Comparison of ENCODE assay signal across 12 cellular contexts in genomic region chr14:92549853-92550244, GRCh38. TPM values are rescaled to one million over a fixed set of nuclear protein-coding genes. Genes with fewer than 3 reads are reported as not detected.
DNase-seq lines count a peak whose midpoint lies in the region; ATAC-seq and TF ChIP-seq lines count a peak whose summit lies in the region.
"Had no signal": no experiment of that assay in that cellular context is flagged by ENCODE, and none has a peak within 500 bp of the region (broad histone marks: within the 10 kb centered on the region; RNA-seq: fewer than 3 reads in every experiment).

No MANE protein-coding gene starts in this region.

- ATAC-seq in aorta (ENCODE audit: low FRiP score): peak; percentile 78
- no peak for ATAC-seq in HG02870 (IDR thresholded peaks at IDR 0.05; ENCODE audit: unreplicated experiment)

- H3K36me3 ChIP-seq in breast epithelium (no peaks in the 10 kb centered on the region), muscle layer of colon (ENCODE audit: insufficient read depth, low read length) (no peaks in the 10 kb centered on the region), aorta (ENCODE audit: control insufficient read depth in 1 of 2, insufficient read depth in 2 of 2, low read length in 1 of 2) (no peaks in the 10 kb centered on the region)

- no peaks in the 10 kb centered on the region for H3K4me1 Mint-ChIP-seq in MCF 10A (ENCODE audit: insufficient read depth, unreplicated experiment)

- no peaks in the 10 kb centered on the region for H3K27me3 ChIP-seq in breast epithelium
- no peaks in the 10 kb centered on the region for H3K27me3 ChIP-seq in muscle layer of colon (ENCODE audit: control insufficient read depth in 1 of 2, insufficient read depth in 2 of 2, low read length in 2 of 2)
- H3K27me3 ChIP-seq in aorta (ENCODE audit: control insufficient read depth in 1 of 2, insufficient read depth in 2 of 2, low read length in 1 of 2): no peaks in the 10 kb centered on the region

- TF ChIP-seq CTCF in breast epithelium (IDR thresholded peaks at IDR 0.05) (no peak), MCF 10A (IDR thresholded peaks at IDR 0.05; ENCODE audit: unreplicated experiment) (no peak)

- H3K9me3 ChIP-seq in breast epithelium (no peaks in the 10 kb centered on the region), muscle layer of colon (ENCODE audit: low read length) (no peaks in the 10 kb centered on the region), aorta (ENCODE audit: control insufficient read depth, low read length) (no peaks in the 10 kb centered on the region)

- H3K4me1 ChIP-seq in breast epithelium (peaks cover 0 to 4% of the 10 kb centered on the region in 2 donors), muscle layer of colon (ENCODE audit: insufficient read depth, low read length) (peaks cover 30% of the 10 kb centered on the region), aorta (ENCODE audit: control insufficient read depth in 1 of 2, insufficient read depth in 2 of 2, low read length in 2 of 2) (no peaks in the 10 kb centered on the region)

- CTCF ChIA-PET in MCF 10A (lab: Yijun Ruan, JAX): interaction anchor here (0.5 to 1.6 kb wide), 2 partner anchors 15 to 364 kb away, joined by 3 read pairs; no protein-coding TSS in a partner anchor

- no peak overlapping the region for H3K9ac ChIP-seq in muscle layer of colon (ENCODE audit: low read length)

- no peak overlapping the region for H3K4me3 Mint-ChIP-seq in MCF 10A (ENCODE audit: unreplicated experiment)
- H3K4me3 Mint-ChIP-seq: activated naive CD4-positive, alpha-beta T cell treated with anti-CD3 and anti-CD28 coated beads, Interleukin-2, amount 50 U/mL, for 24 hours; B cell; naive B cell had no signal

- no peak overlapping the region for H3K27ac Mint-ChIP-seq in MCF 10A (ENCODE audit: low read depth, unreplicated experiment)
- H3K27ac Mint-ChIP-seq: activated naive CD4-positive, alpha-beta T cell treated with anti-CD3 and anti-CD28 coated beads, Interleukin-2, amount 50 U/mL, for 24 hours; naive B cell had no signal

- DNase-seq in breast epithelium (ENCODE audit: low spot score in 2 of 2) (no peak), MCF 10A (ENCODE audit: unreplicated experiment) (no peak), dermis blood vessel endothelial cell (peak; percentile 56), aorta (peak; percentile 89), NCI-H345 (lab: John Stamatoyannopoulos, UW) (no peak)
- DNase-seq in effector CD4-positive, alpha-beta T cell: no peak
- DNase-seq: naive B cell had no signal

- intact Hi-C loops in breast epithelium (cut with DNase I; ENCODE audit: low total_unique reads) (loop anchor here (5.0 kb wide), 1 partner anchor 308 kb away; no protein-coding TSS in a partner anchor), MCF 10A (cut with micrococcal nuclease) (no loop called here), aorta (cut with DNase I) (loop anchor here in 1 of 2 donors (5.0 kb wide), 1 partner anchor 37 kb away; no protein-coding TSS in a partner anchor)

- POLR2A ChIA-PET in MCF 10A (lab: Yijun Ruan, JAX): interaction anchor here (1.5 kb wide), 1 partner anchor 9 kb away, joined by 5 read pairs; no protein-coding TSS in a partner anchor

- whole genome bisulfite sequencing in aorta, 2 donors: 0 to 3% methylated on average over 7 of the region's 7 CpGs

- no peak for TF ChIP-seq POLR2A in breast epithelium (IDR thresholded peaks at IDR 0.05)

- peak overlapping the region in 1 of 3 donors; percentile 45 for H3K4me3 ChIP-seq in breast epithelium
- H3K4me3 ChIP-seq in muscle layer of colon (ENCODE audit: low read depth in 1 of 2, low read length in 2 of 2): no peak overlapping the region
- no peak overlapping the region for H3K4me3 ChIP-seq in aorta (ENCODE audit: low read length in 2 of 2)

- H3K9me3 Mint-ChIP-seq in MCF 10A (ENCODE audit: unreplicated experiment): no peaks in the 10 kb centered on the region
- H3K9me3 Mint-ChIP-seq: activated naive CD4-positive, alpha-beta T cell treated with anti-CD3 and anti-CD28 coated beads, Interleukin-2, amount 50 U/mL, for 24 hours; naive B cell had no signal

- peak overlapping the region; percentile 48 to 84 for H3K27ac ChIP-seq in breast epithelium
- H3K27ac ChIP-seq in muscle layer of colon (ENCODE audit: low read depth, low read length): peak overlapping the region; percentile 28
- peak overlapping the region; percentile 83 to 84 for H3K27ac ChIP-seq in aorta (ENCODE audit: low read depth in 1 of 2, low read length in 2 of 2)
- H3K27ac ChIP-seq: epithelial cell of prostate had no signal

- H3K27me3 Mint-ChIP-seq in MCF 10A (ENCODE audit: insufficient read depth, unreplicated experiment): no peaks in the 10 kb centered on the region
- H3K27me3 Mint-ChIP-seq: activated naive CD4-positive, alpha-beta T cell treated with anti-CD3 and anti-CD28 coated beads, Interleukin-2, amount 50 U/mL, for 24 hours had no signal

- BruUV-seq in MCF 10A (replicated peaks; lab: Mats Ljungman, UMichigan): no TSS peak

- peaks cover 10% of the 10 kb centered on the region for H3K36me3 Mint-ChIP-seq in MCF 10A (ENCODE audit: insufficient read depth, unreplicated experiment)
- H3K36me3 Mint-ChIP-seq: activated naive CD4-positive, alpha-beta T cell treated with anti-CD3 and anti-CD28 coated beads, Interleukin-2, amount 50 U/mL, for 24 hours; naive B cell had no signal

RNA-seq across cellular contexts. Expression of gene RIN3, which starts 36.3 kb away (rescaled TPM):
- 10 to 100 TPM; 10.7 to 19.7 (median 12.1) TPM for total RNA-seq in breast epithelium
- 14.2 and 19.3 TPM in 2 replicates for total RNA-seq in MCF 10A (2022)
- 7.7 and 11.1 TPM in 2 replicates for total RNA-seq in dermis blood vessel endothelial cell
- total RNA-seq in aorta: 10 to 100 TPM; 49.1 to 53.8 TPM
- polyA plus RNA-seq in aorta: 10 to 100 TPM; 10.5 to 11.0 TPM

Comparison
In these comparisons a context has a peak if more than half of its experiments do, and no peak if none do; other contexts are left out.
1. DNase-seq: peak in dermis blood vessel endothelial cell (single experiment) and aorta (2 of 2); none in breast epithelium (0 of 2), MCF 10A (single experiment), NCI-H345 (single experiment) and effector CD4-positive, alpha-beta T cell (single experiment).
2. H3K27ac ChIP-seq: peak in every context shown above with its lines; median percentile 84 in aorta; 66 in breast epithelium; 28 in muscle layer of colon.